ENCODE assay signal across 20 cellular contexts in the genomic region with DNA sequence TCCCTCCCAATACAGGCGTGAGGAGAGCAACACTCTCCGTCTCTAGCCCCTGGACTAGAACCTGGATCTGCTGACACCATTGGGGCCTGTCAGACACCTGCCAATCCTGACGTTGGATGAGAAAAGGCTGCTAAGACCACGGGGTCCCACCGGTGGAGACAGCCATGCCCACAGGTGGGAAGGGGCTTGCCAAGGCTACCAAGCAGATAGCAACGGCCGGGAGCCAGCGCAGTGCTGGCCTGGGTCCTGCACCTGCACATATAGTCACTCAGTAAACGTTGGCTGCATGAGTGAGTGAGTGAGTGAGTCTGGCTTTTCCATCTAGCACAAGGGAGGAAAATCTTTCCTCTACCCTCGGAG.
"Had no signal": no experiment of that assay in that cellular context is flagged by ENCODE, and none has a peak within 500 bp of the region (broad histone marks: within the 10 kb centered on the region; RNA-seq: fewer than 3 reads in every experiment).

No MANE protein-coding gene starts in this region.

- ATAC-seq: heart left ventricle; left colon; naive thymus-derived CD4-positive, alpha-beta T cell; right lobe of liver; stimulated activated effector memory CD8-positive, alpha-beta T cell treated with anti-CD3 and anti-CD28 coated beads, Interleukin-12 subunit alpha, Interleukin-12 subunit beta, amount 100 ng/mL, for 72 hours had no signal

- H3K4me1 ChIP-seq: parathyroid adenoma, right lobe of liver, suprapubic skin, tibial nerve, uterus had no signal

- H3K9me3 ChIP-seq: heart left ventricle, right lobe of liver, stomach, suprapubic skin, tibial nerve, uterus had no signal

- H3K9me3 Mint-ChIP-seq: activated naive CD4-positive, alpha-beta T cell treated with anti-CD3 and anti-CD28 coated beads, Interleukin-2, amount 10 ng/mL, durations not matched to agents 7 days and 5 days; neural crest cell; stimulated activated effector memory CD8-positive, alpha-beta T cell treated with anti-CD3 and anti-CD28 coated beads, Interleukin-12 subunit alpha, Interleukin-12 subunit beta, amount 100 ng/mL, for 72 hours had no signal

- H3K27me3 Mint-ChIP-seq: activated naive CD4-positive, alpha-beta T cell treated with anti-CD3 and anti-CD28 coated beads, Interleukin-2, amount 10 ng/mL, durations not matched to agents 7 days and 5 days had no signal

- H3K36me3 ChIP-seq: cardiac muscle cell, heart left ventricle, right lobe of liver, stomach, suprapubic skin, tibial nerve, uterus had no signal

- DNase-seq: activated CD4-positive, alpha-beta T cell treated with anti-CD3 and anti-CD28 coated beads for 1 hour; activated CD4-positive, alpha-beta T cell treated with anti-CD3 and anti-CD28 coated beads, Interleukin-2, amount 50 U/mL, for 1 hour; activated naive CD4-positive, alpha-beta T cell treated with anti-CD3 and anti-CD28 coated beads, Interleukin-2, amount 10 ng/mL, durations not matched to agents 7 days and 5 days; activated T-cell treated with anti-CD3 and anti-CD28 coated beads, Interleukin-2, amount 50 U/mL, for 48 hours; heart left ventricle; naive thymus-derived CD4-positive, alpha-beta T cell; right lobe of liver; stimulated activated CD4-positive, alpha-beta T cell treated with anti-CD3 and anti-CD28 coated beads, Interleukin-2, amount 100 ng/mL, for 24 hours; stomach; T-helper 9 cell; uterus had no signal

- H3K27me3 ChIP-seq: cardiac muscle cell, right lobe of liver, uterus had no signal

- H3K27ac Mint-ChIP-seq: activated naive CD4-positive, alpha-beta T cell treated with anti-CD3 and anti-CD28 coated beads, Interleukin-2, amount 10 ng/mL, durations not matched to agents 7 days and 5 days; naive thymus-derived CD4-positive, alpha-beta T cell; stimulated activated effector memory CD8-positive, alpha-beta T cell treated with anti-CD3 and anti-CD28 coated beads, Interleukin-12 subunit alpha, Interleukin-12 subunit beta, amount 100 ng/mL, for 72 hours had no signal

- H3K9ac ChIP-seq: parathyroid adenoma had no signal

- H3K4me1 Mint-ChIP-seq: activated naive CD4-positive, alpha-beta T cell treated with anti-CD3 and anti-CD28 coated beads, Interleukin-2, amount 10 ng/mL, durations not matched to agents 7 days and 5 days; naive thymus-derived CD4-positive, alpha-beta T cell; neural crest cell; stimulated activated effector memory CD8-positive, alpha-beta T cell treated with anti-CD3 and anti-CD28 coated beads, Interleukin-12 subunit alpha, Interleukin-12 subunit beta, amount 100 ng/mL, for 72 hours had no signal

- H3K4me3 Mint-ChIP-seq: activated naive CD4-positive, alpha-beta T cell treated with anti-CD3 and anti-CD28 coated beads, Interleukin-2, amount 10 ng/mL, durations not matched to agents 7 days and 5 days; naive thymus-derived CD4-positive, alpha-beta T cell; neural crest cell; stimulated activated effector memory CD8-positive, alpha-beta T cell treated with anti-CD3 and anti-CD28 coated beads, Interleukin-12 subunit alpha, Interleukin-12 subunit beta, amount 100 ng/mL, for 72 hours had no signal

- H3K4me3 ChIP-seq: cardiac muscle cell, heart left ventricle, lung, right lobe of liver, skin epidermis, stomach, suprapubic skin, tibial nerve, uterus had no signal

- H3K27ac ChIP-seq: cardiac muscle cell, heart left ventricle, parathyroid adenoma, right lobe of liver, skin epidermis, stomach, suprapubic skin, tibial nerve, uterus had no signal

- H3K36me3 Mint-ChIP-seq: activated naive CD4-positive, alpha-beta T cell treated with anti-CD3 and anti-CD28 coated beads, Interleukin-2, amount 10 ng/mL, durations not matched to agents 7 days and 5 days; naive thymus-derived CD4-positive, alpha-beta T cell; stimulated activated effector memory CD8-positive, alpha-beta T cell treated with anti-CD3 and anti-CD28 coated beads, Interleukin-12 subunit alpha, Interleukin-12 subunit beta, amount 100 ng/mL, for 72 hours had no signal
